Comparison of ENCODE assay signal across 24 cellular contexts in genomic region chr14:33509454-33509853, GRCh38.
DNase-seq lines count a peak whose midpoint lies in the region; ATAC-seq, FAIRE-seq and TF ChIP-seq lines count a peak whose summit lies in the region.
"Had no signal": no experiment of that assay in that cellular context is flagged by ENCODE, and none has a peak within 500 bp of the region (broad histone marks: within the 10 kb centered on the region; RNA-seq: fewer than 3 reads in every experiment).

No MANE protein-coding gene starts in this region.

- BruUV-seq in IMR-90 (replicated peaks; lab: Mats Ljungman, UMichigan), result no TSS peak

- TF ChIP-seq CTCF in IMR-90 (conservative IDR thresholded peaks at IDR 0.05; ENCODE audit: low read depth, low read length) (no peak), brain microvascular endothelial cell (IDR thresholded peaks at IDR 0.05; ENCODE audit: low read depth, low read length, missing control alignments) (no peak), lower lobe of right lung (IDR thresholded peaks at IDR 0.05) (no peak), GM10248 (IDR thresholded peaks at IDR 0.05; ENCODE audit: control extremely low read depth, extremely low read depth, low read depth, missing control alignments) (no peak), endothelial cell (IDR thresholded peaks at IDR 0.05; ENCODE audit: unreplicated experiment) (no peak)

- H3K4me1 Mint-ChIP-seq in endothelial cell (ENCODE audit: unreplicated experiment), result no peaks in the 10 kb centered on the region

- H3K4me1 ChIP-seq in IMR-90 (ENCODE audit: control insufficient read depth, insufficient read depth, low read length) (no peaks in the 10 kb centered on the region), lower lobe of right lung (no peaks in the 10 kb centered on the region), small intestine (ENCODE audit: control insufficient read depth in 2 of 2, insufficient read depth in 1 of 2, low read depth in 1 of 2, low read length in 1 of 2) (no peaks in the 10 kb centered on the region)
- H3K4me1 ChIP-seq: BLaER1, SJCRH30 had no signal

- intact Hi-C loops in IMR-90 (cut with micrococcal nuclease) (no loop called here), lower lobe of right lung (cut with DNase I) (no loop called here)

- peaks cover 2% of the 10 kb centered on the region for H3K27me3 Mint-ChIP-seq in endothelial cell (ENCODE audit: unreplicated experiment)

- H3K27ac Mint-ChIP-seq in endothelial cell (ENCODE audit: unreplicated experiment), result no peak overlapping the region
- H3K27ac Mint-ChIP-seq: CD4-positive, CD25-positive, alpha-beta regulatory T cell had no signal

- no peak for TF ChIP-seq RAD21 in IMR-90 (IDR thresholded peaks at IDR 0.05; ENCODE audit: low read length)

- H3K9me3 Mint-ChIP-seq in endothelial cell (ENCODE audit: unreplicated experiment), result no peaks in the 10 kb centered on the region

- DNase-seq in IMR-90 (no peak), brain microvascular endothelial cell (no peak), lower lobe of right lung (no peak), small intestine (peak; percentile 3), GM10248 (ENCODE audit: extremely low spot score) (no peak), endothelial cell (ENCODE audit: low spot score) (no peak)
- DNase-seq: 8988T; CD4-positive, CD25-positive, alpha-beta regulatory T cell; H7; Kasumi-1; NCI-H1105 treated with DMSO at 0.1 percent for 48 hours; NCI-H2029; NCI-H446; NCI-H524 treated with DMSO at 0.1 percent for 48 hours; NCI-H774; PC-9 had no signal

- H3K4ac ChIP-seq in IMR-90 (ENCODE audit: low read depth, low read length), result no peak overlapping the region

- H2AK5ac ChIP-seq in IMR-90 (ENCODE audit: low read depth, low read length), result no peak overlapping the region

- no peak overlapping the region for H3K14ac ChIP-seq in IMR-90 (replicated peaks; ENCODE audit: low read depth, low read length)

- H3K27me3 ChIP-seq in IMR-90 (ENCODE audit: control insufficient read depth, insufficient read depth, low read length) (no peaks in the 10 kb centered on the region), brain microvascular endothelial cell (replicated peaks) (no peaks in the 10 kb centered on the region), lower lobe of right lung (ENCODE audit: low read depth) (no peaks in the 10 kb centered on the region), small intestine (ENCODE audit: control insufficient read depth in 2 of 2, insufficient read depth in 2 of 2, low read length in 2 of 2) (no peaks in the 10 kb centered on the region)
- H3K27me3 ChIP-seq: BLaER1, SJCRH30 had no signal

- in situ Hi-C loops in IMR-90 (cut with MboI; ENCODE audit: low sequenced_read_pairs), result no loop called here
- in situ Hi-C loops in brain microvascular endothelial cell (cut with HindIII; ENCODE audit: low pct_ligation_motif_present, low sequenced_read_pairs), result no loop called here

- dilution Hi-C loops in IMR-90 (cut with HindIII; ENCODE audit: low sequenced_read_pairs, unreplicated experiment), result no loop called here

- H3K4me3 ChIP-seq in IMR-90 (ENCODE audit: insufficient read depth, low read depth, low read length) (no peak overlapping the region), brain microvascular endothelial cell (ENCODE audit: low read depth, low read length) (no peak overlapping the region), lower lobe of right lung (no peak overlapping the region), small intestine (ENCODE audit: low read depth in 1 of 2, low read length in 2 of 2) (no peak overlapping the region)
- H3K4me3 ChIP-seq: BLaER1, GM23248, K562, PC-9, SJCRH30 had no signal

- no peak overlapping the region for H3K18ac ChIP-seq in IMR-90 (ENCODE audit: low read depth, low read length)

- H2AK9ac ChIP-seq in IMR-90 (replicated peaks; ENCODE audit: low read depth, low read length, poor library complexity), result no peak overlapping the region

- no peaks in the 10 kb centered on the region for H3K36me3 Mint-ChIP-seq in endothelial cell (ENCODE audit: low read depth, unreplicated experiment)
- H3K36me3 Mint-ChIP-seq: CD4-positive, CD25-positive, alpha-beta regulatory T cell had no signal

- no peak overlapping the region for H3K4me2 ChIP-seq in IMR-90 (ENCODE audit: low read depth, low read length)
- H3K4me2 ChIP-seq: BLaER1, PC-9 had no signal

- no peak overlapping the region for H3K9ac ChIP-seq in IMR-90 (ENCODE audit: low read depth, low read length)
- H3K9ac ChIP-seq: BLaER1, GM23248 had no signal

- no peak overlapping the region for H3K4me3 Mint-ChIP-seq in endothelial cell (ENCODE audit: unreplicated experiment)
- H3K4me3 Mint-ChIP-seq: CD4-positive, CD25-positive, alpha-beta regulatory T cell had no signal

- H3K36me3 ChIP-seq in IMR-90 (ENCODE audit: control insufficient read depth, insufficient read depth, low read length), result no peaks in the 10 kb centered on the region
- no peaks in the 10 kb centered on the region for H3K36me3 ChIP-seq in brain microvascular endothelial cell (replicated peaks)
- no peaks in the 10 kb centered on the region for H3K36me3 ChIP-seq in lower lobe of right lung
- no peaks in the 10 kb centered on the region for H3K36me3 ChIP-seq in small intestine (ENCODE audit: control insufficient read depth in 2 of 2, insufficient read depth in 2 of 2, low read length in 2 of 2)
- H3K36me3 ChIP-seq: BLaER1, SJCRH30 had no signal

- FAIRE-seq in small intestine (lab: Jason Lieb, UNC), result no peak
- FAIRE-seq: D721Med, GM18507, K562 had no signal

- no peak overlapping the region for H3K27ac ChIP-seq in IMR-90 (ENCODE audit: insufficient read depth, low read length)
- peak overlapping the region; percentile 85 for H3K27ac ChIP-seq in brain microvascular endothelial cell
- no peak overlapping the region for H3K27ac ChIP-seq in lower lobe of right lung
- no peak overlapping the region for H3K27ac ChIP-seq in small intestine (ENCODE audit: low read depth in 1 of 2, low read length in 1 of 2)
- H3K27ac ChIP-seq: BLaER1, GM23248, PC-9, SJCRH30 had no signal

- TF ChIP-seq POLR2A in IMR-90 (IDR thresholded peaks at IDR 0.05; ENCODE audit: low read depth, low read length), result no peak

- POLR2A ChIA-PET in IMR-90 (lab: Charles Lee; ENCODE audit: unreplicated experiment), result no interaction called here
- POLR2A ChIA-PET in GM10248 (lab: Yijun Ruan, JAX), result no interaction called here

- CTCF ChIA-PET in IMR-90 (lab: Yijun Ruan, JAX) (no interaction called here), GM10248 (lab: Yijun Ruan, JAX) (interaction anchor here (1.9 kb wide), 1 partner anchor 9 kb away, joined by 6 read pairs; no protein-coding TSS in a partner anchor)

- no peaks in the 10 kb centered on the region for H3K9me1 ChIP-seq in IMR-90 (ENCODE audit: insufficient read depth, low read length)

- H4K91ac ChIP-seq in IMR-90 (ENCODE audit: insufficient read depth, low read depth, low read length), result no peak overlapping the region

- no peak overlapping the region for H2BK120ac ChIP-seq in IMR-90 (ENCODE audit: low read depth, low read length)

- H3K9me3 ChIP-seq in IMR-90 (ENCODE audit: control insufficient read depth, insufficient read depth, low read length) (no peaks in the 10 kb centered on the region), lower lobe of right lung (no peaks in the 10 kb centered on the region), small intestine (ENCODE audit: control insufficient read depth, low read depth) (no peaks in the 10 kb centered on the region)
- H3K9me3 ChIP-seq: BLaER1, SJCRH30 had no signal

- H4K20me1 ChIP-seq in IMR-90 (ENCODE audit: insufficient read depth, low read length), result no peaks in the 10 kb centered on the region
- H4K20me1 ChIP-seq: BLaER1 had no signal

- ATAC-seq in IMR-90 (ENCODE audit: low read depth) (no peak), lower lobe of right lung (peak; percentile 70 to 73), GM19328 (IDR thresholded peaks at IDR 0.05; ENCODE audit: unreplicated experiment) (no peak)
- ATAC-seq: K562, Right ventricle myocardium inferior had no signal

- WGBS in IMR-90 (ENCODE audit: extremely low coverage in 2 of 2, insufficient read length in 1 of 2), 2 experiments, result no CpG with 5 or more reads among the region's 3 CpGs
- WGBS in small intestine, 3 donors, result 26 to 63% (median 45%) methylated on average over 3 of the region's 3 CpGs

- H2BK15ac ChIP-seq in IMR-90 (ENCODE audit: low read depth, low read length), result no peak overlapping the region

- H2AFZ ChIP-seq in IMR-90 (replicated peaks; ENCODE audit: low read length, poor library complexity), result no peak overlapping the region
- H2AFZ ChIP-seq: GM23248, PC-9 had no signal

- no peak overlapping the region for H4K5ac ChIP-seq in IMR-90 (ENCODE audit: low read depth, low read length)

- no peaks in the 10 kb centered on the region for H3K79me1 ChIP-seq in IMR-90 (ENCODE audit: low read depth in 1 of 2, low read length in 2 of 2)

- H3K56ac ChIP-seq in IMR-90 (ENCODE audit: extremely low read depth, insufficient read depth, low read length), result no peak overlapping the region

- H3K23ac ChIP-seq in IMR-90 (ENCODE audit: low read depth, low read length), result no peak overlapping the region

- H4K8ac ChIP-seq in IMR-90 (ENCODE audit: low read depth in 2 of 2, low read length in 2 of 2), result no peak overlapping the region

- no peak overlapping the region for H2BK20ac ChIP-seq in IMR-90 (ENCODE audit: low read depth, low read length)

- H2BK5ac ChIP-seq in IMR-90 (ENCODE audit: low read depth, low read length, poor library complexity, severe bottlenecking), result no peak overlapping the region

TF ChIP-seq in IMR-90, 13 proteins besides CTCF, POLR2A, EP300 and RAD21:
- TF ChIP-seq CEBPB (IDR thresholded peaks at IDR 0.05; ENCODE audit: low read depth, low read length) (0 out of 2 replicates have a peak, but pooled peaks have one; percentile 4), SMC3 (IDR thresholded peaks at IDR 0.05; ENCODE audit: low read depth, low read length) (no peak)

Comparison
In these comparisons a context has a peak if more than half of its experiments do, and no peak if none do; other contexts are left out.
1. ATAC-seq: peak in lower lobe of right lung (2 of 2); none in IMR-90 (single experiment) and GM19328 (single experiment).